In genomic region chr10:132754071-132754470, GRCh38 we compare ENCODE assay signal across 3 cellular contexts.
TF ChIP-seq lines count a peak whose summit lies in the region.

No MANE protein-coding gene starts in this region.

TF ChIP-seq in H1, 55 proteins besides CTCF, POLR2A, EP300 and RAD21:
- TF ChIP-seq E2F6 (IDR thresholded peaks at IDR 0.05) = no peak
- no peak for TF ChIP-seq EZH2 (IDR thresholded peaks at IDR 0.05; ENCODE audit: low read depth, low read length, severe bottlenecking)

TF ChIP-seq in SK-N-SH, 30 proteins besides CTCF, POLR2A, EP300 and RAD21:
- no peak for TF ChIP-seq SMC3 (IDR thresholded peaks at IDR 0.05; ENCODE audit: low read depth, low read length)
- TF ChIP-seq TEAD4 (IDR thresholded peaks at IDR 0.05; ENCODE audit: borderline replicate concordance, insufficient read depth) = no peak
- no peak for TF ChIP-seq USF2 (IDR thresholded peaks at IDR 0.05; ENCODE audit: borderline replicate concordance, low read depth, low read length)
- no peak for TF ChIP-seq MAX (IDR thresholded peaks at IDR 0.05; ENCODE audit: low read depth)
- no peak for TF ChIP-seq TAF1 (IDR thresholded peaks at IDR 0.05; ENCODE audit: borderline replicate concordance, low read depth, low read length)
- no peak for TF ChIP-seq NFIC (IDR thresholded peaks at IDR 0.05; ENCODE audit: borderline replicate concordance)
- no peak for TF ChIP-seq CHD2 (IDR thresholded peaks at IDR 0.05; ENCODE audit: low read length, partially characterized antibody)
- TF ChIP-seq USF1 (IDR thresholded peaks at IDR 0.05; ENCODE audit: borderline replicate concordance, low read depth) = no peak
- TF ChIP-seq REST (IDR thresholded peaks at IDR 0.05; ENCODE audit: low read depth, low read length) = no peak

TF ChIP-seq in GM12891, 5 proteins besides CTCF, POLR2A, EP300 and RAD21:
- TF ChIP-seq POLR2AphosphoS5 (IDR thresholded peaks at IDR 0.05; ENCODE audit: low read depth, low read length) (no peak), SPI1 (IDR thresholded peaks at IDR 0.05; ENCODE audit: low read depth, low read length) (no peak), POU2F2 (IDR thresholded peaks at IDR 0.05; ENCODE audit: low read depth, low read length) (no peak), TAF1 (IDR thresholded peaks at IDR 0.05; ENCODE audit: low read depth, low read length) (no peak), PAX5 (IDR thresholded peaks at IDR 0.05; ENCODE audit: insufficient read depth, low read length, severe bottlenecking) (no peak)
